Comparison of ENCODE assay signal across 11 cellular contexts in genomic region chr17:80901319-80901718, GRCh38.
DNase-seq lines count a peak whose midpoint lies in the region; ATAC-seq and TF ChIP-seq lines count a peak whose summit lies in the region.
"Had no signal": no experiment of that assay in that cellular context is flagged by ENCODE, and none has a peak within 500 bp of the region (broad histone marks: within the 10 kb centered on the region; RNA-seq: fewer than 3 reads in every experiment).

No MANE protein-coding gene starts in this region.

- no peaks in the 10 kb centered on the region for H3K9me3 Mint-ChIP-seq in activated CD4-positive, alpha-beta T cell treated with anti-CD3 and anti-CD28 coated beads for 36 hours (ENCODE audit: low read depth)
- H3K9me3 Mint-ChIP-seq in endothelial cell (ENCODE audit: unreplicated experiment) (no peaks in the 10 kb centered on the region), WTC11 (no peaks in the 10 kb centered on the region)

- H3K4me3 Mint-ChIP-seq in activated CD4-positive, alpha-beta T cell treated with anti-CD3 and anti-CD28 coated beads for 36 hours, result no peak overlapping the region
- no peak overlapping the region for H3K4me3 Mint-ChIP-seq in endothelial cell (ENCODE audit: unreplicated experiment)
- H3K4me3 Mint-ChIP-seq in WTC11, result no peak overlapping the region

- POLR2A ChIA-PET in activated CD4-positive, alpha-beta T cell treated with anti-CD3 and anti-CD28 coated beads for 36 hours (lab: Charles Lee), result interaction anchor here (0.7 to 1.3 kb wide), 2 partner anchors 24 to 510 kb away, joined by 3 to 5 read pairs; no protein-coding TSS in a partner anchor
- POLR2A ChIA-PET in WTC11 (lab: Charles Lee), result no interaction called here

- H3K27me3 Mint-ChIP-seq in activated CD4-positive, alpha-beta T cell treated with anti-CD3 and anti-CD28 coated beads for 36 hours, result no peaks in the 10 kb centered on the region
- H3K27me3 Mint-ChIP-seq in endothelial cell (ENCODE audit: unreplicated experiment) (peaks cover 16% of the 10 kb centered on the region), WTC11 (ENCODE audit: low read depth) (no peaks in the 10 kb centered on the region)

- ATAC-seq in activated CD4-positive, alpha-beta T cell treated with anti-CD3 and anti-CD28 coated beads for 36 hours, result peak; percentile 44
- ATAC-seq in WTC11, result no peak
- ATAC-seq in HG03460 (IDR thresholded peaks at IDR 0.05; ENCODE audit: unreplicated experiment), result no peak
- ATAC-seq: Right ventricle myocardium inferior had no signal

- DNase-seq in activated CD4-positive, alpha-beta T cell treated with anti-CD3 and anti-CD28 coated beads for 36 hours, result peak; percentile 50
- no peak for DNase-seq in activated CD4-positive, alpha-beta T cell treated with anti-CD3 and anti-CD28 coated beads, Interleukin-2, amount 50 U/mL, for 1 hour
- DNase-seq in RPMI8226, result peak; percentile 82
- peak; percentile 76 for DNase-seq in dermis blood vessel endothelial cell
- peak; percentile 18 for DNase-seq in putamen (ENCODE audit: low spot score)
- DNase-seq in endothelial cell (ENCODE audit: low spot score), result no peak
- DNase-seq in WTC11 (ENCODE audit: low spot score), result no peak
- DNase-seq: ACHN, NCI-H226 had no signal

- H3K27ac Mint-ChIP-seq in activated CD4-positive, alpha-beta T cell treated with anti-CD3 and anti-CD28 coated beads for 36 hours, result peak overlapping the region; percentile 30
- H3K27ac Mint-ChIP-seq in endothelial cell (ENCODE audit: unreplicated experiment) (no peak overlapping the region), WTC11 (no peak overlapping the region)

- intact Hi-C loops in activated CD4-positive, alpha-beta T cell treated with anti-CD3 and anti-CD28 coated beads for 36 hours (cut with DNase I, micrococcal nuclease), result no loop called here

- no peak for TF ChIP-seq CTCF in endothelial cell (IDR thresholded peaks at IDR 0.05; ENCODE audit: unreplicated experiment)
- no peak for TF ChIP-seq CTCF in WTC11 (IDR thresholded peaks at IDR 0.05)

- peaks cover 64% of the 10 kb centered on the region for H3K36me3 Mint-ChIP-seq in activated CD4-positive, alpha-beta T cell treated with anti-CD3 and anti-CD28 coated beads for 36 hours (ENCODE audit: low read depth)
- H3K36me3 Mint-ChIP-seq in endothelial cell (ENCODE audit: low read depth, unreplicated experiment), result peaks cover 7% of the 10 kb centered on the region
- H3K36me3 Mint-ChIP-seq in WTC11, result 0 out of 2 replicates have a peak, but pooled peaks cover 4% of the 10 kb centered on the region

- peaks cover 42% of the 10 kb centered on the region for H3K4me1 Mint-ChIP-seq in activated CD4-positive, alpha-beta T cell treated with anti-CD3 and anti-CD28 coated beads for 36 hours
- H3K4me1 Mint-ChIP-seq in endothelial cell (ENCODE audit: unreplicated experiment) (peaks cover 15% of the 10 kb centered on the region), WTC11 (no peaks in the 10 kb centered on the region)

- CTCF ChIA-PET in activated CD4-positive, alpha-beta T cell treated with anti-CD3 and anti-CD28 coated beads for 36 hours (lab: Charles Lee), result interaction anchor here (0.6 to 1.0 kb wide), 3 partner anchors 21 to 474 kb away, joined by 3 to 6 read pairs (median 4); no protein-coding TSS in a partner anchor
- CTCF ChIA-PET in WTC11 (lab: Charles Lee), result interaction anchor here (1.3 kb wide), 1 partner anchor 35 kb away, joined by 4 read pairs; no protein-coding TSS in a partner anchor

TF ChIP-seq in WTC11, 78 proteins besides CTCF, POLR2A, EP300 and RAD21:
- TF ChIP-seq FOXJ3 (CRISPR knock-in tag; IDR thresholded peaks at IDR 0.05; ENCODE audit: borderline replicate concordance), result no peak

Comparison
In these comparisons a context has a peak if more than half of its experiments do, and no peak if none do; other contexts are left out.
1. DNase-seq: peak in activated CD4-positive, alpha-beta T cell treated with anti-CD3 and anti-CD28 coated beads for 36 hours (single experiment), RPMI8226 (single experiment), dermis blood vessel endothelial cell (single experiment) and putamen (single experiment); none in activated CD4-positive, alpha-beta T cell treated with anti-CD3 and anti-CD28 coated beads, Interleukin-2, amount 50 U/mL, for 1 hour (single experiment), endothelial cell (single experiment) and WTC11 (single experiment).